Comparison of ENCODE assay signal across 8 cellular contexts in genomic region chr4:99405433-99406115, GRCh38. TPM values are rescaled to one million over a fixed set of nuclear protein-coding genes. Genes with fewer than 3 reads are reported as not detected.
DNase-seq lines count a peak whose midpoint lies in the region; FAIRE-seq and TF ChIP-seq lines count a peak whose summit lies in the region.

No MANE protein-coding gene starts in this region.

- H3K4me3 ChIP-seq in neuronal stem cell (ENCODE audit: low read length in 2 of 2): no peak overlapping the region

- peak; percentile 55 for FAIRE-seq in RCC 7860 (lab: Jason Lieb, UNC)

- H3K18ac ChIP-seq in neuronal stem cell (ENCODE audit: low read length): no peak overlapping the region

- no peaks in the 10 kb centered on the region for H3K9me3 ChIP-seq in neuronal stem cell (replicated peaks in 1 of 2; ENCODE audit: control insufficient read depth in 2 of 2, insufficient read depth in 1 of 2, low read depth in 1 of 2, low read length in 2 of 2)

- TF ChIP-seq RAD21 in Ishikawa (IDR thresholded peaks at IDR 0.05; ENCODE audit: low read depth): peak; percentile 94

- H4K8ac ChIP-seq in neuronal stem cell (ENCODE audit: low read depth, low read length): no peak overlapping the region

- no peaks in the 10 kb centered on the region for H3K36me3 ChIP-seq in neuronal stem cell (replicated peaks in 1 of 2; ENCODE audit: control insufficient read depth in 2 of 2, insufficient read depth in 2 of 2, low read length in 2 of 2)

- no peak overlapping the region for H3K27ac ChIP-seq in neuronal stem cell (replicated peaks; ENCODE audit: low read length)

- no peak overlapping the region for H3K4ac ChIP-seq in neuronal stem cell (ENCODE audit: low read length)

- no peak overlapping the region for H3K27ac Mint-ChIP-seq in activated T-helper 1 cell treated with anti-CD3 and anti-CD28 coated beads, Interleukin-12 subunit alpha, Interleukin-12 subunit beta, Interleukin-2, Interleukin-4 antibody, amounts not matched to agents 30 ng/mL and 10 ng/mL and 1 ng/mL, durations not matched to agents 14 hours and 24 hours and 36 hours
- H3K27ac Mint-ChIP-seq in type B pancreatic cell: peak overlapping the region; percentile 48

- no peak overlapping the region for H3K14ac ChIP-seq in neuronal stem cell (ENCODE audit: low read length)

- no peaks in the 10 kb centered on the region for H3K9me3 Mint-ChIP-seq in activated T-helper 1 cell treated with anti-CD3 and anti-CD28 coated beads, Interleukin-12 subunit alpha, Interleukin-12 subunit beta, Interleukin-2, Interleukin-4 antibody, amounts not matched to agents 30 ng/mL and 10 ng/mL and 1 ng/mL, durations not matched to agents 14 hours and 24 hours and 36 hours
- no peaks in the 10 kb centered on the region for H3K9me3 Mint-ChIP-seq in type B pancreatic cell

- TF ChIP-seq EP300 in Ishikawa (IDR thresholded peaks at IDR 0.05; ENCODE audit: borderline replicate concordance): no peak

- no peaks in the 10 kb centered on the region for H3K36me3 Mint-ChIP-seq in activated T-helper 1 cell treated with anti-CD3 and anti-CD28 coated beads, Interleukin-12 subunit alpha, Interleukin-12 subunit beta, Interleukin-2, Interleukin-4 antibody, amounts not matched to agents 30 ng/mL and 10 ng/mL and 1 ng/mL, durations not matched to agents 14 hours and 24 hours and 36 hours (ENCODE audit: low read depth)
- no peaks in the 10 kb centered on the region for H3K36me3 Mint-ChIP-seq in type B pancreatic cell

- H2AK5ac ChIP-seq in neuronal stem cell (ENCODE audit: low read depth, low read length): no peak overlapping the region

- DNase-seq in ELF-1 (ENCODE audit: low read depth, low spot score): peak; percentile 58
- peak; percentile 48 for DNase-seq in RCC 7860 (ENCODE audit: low spot score)
- peak; percentile 25 for DNase-seq in activated T-helper 1 cell treated with anti-CD3 and anti-CD28 coated beads, Interleukin-12 subunit alpha, Interleukin-12 subunit beta, Interleukin-2, Interleukin-4 antibody, amounts not matched to agents 30 ng/mL and 10 ng/mL and 1 ng/mL, durations not matched to agents 14 hours and 24 hours and 36 hours (ENCODE audit: low spot score)
- peak; percentile 96 for DNase-seq in fibroblast of peridontal ligament (ENCODE audit: extremely low read depth)
- DNase-seq in neuronal stem cell (ENCODE audit: low spot score): peak; percentile 70
- DNase-seq in type B pancreatic cell (ENCODE audit: extremely low spot score, unreplicated experiment): no peak
- no peak for DNase-seq in 8988T

- H3K4me1 Mint-ChIP-seq in activated T-helper 1 cell treated with anti-CD3 and anti-CD28 coated beads, Interleukin-12 subunit alpha, Interleukin-12 subunit beta, Interleukin-2, Interleukin-4 antibody, amounts not matched to agents 30 ng/mL and 10 ng/mL and 1 ng/mL, durations not matched to agents 14 hours and 24 hours and 36 hours (ENCODE audit: low read depth): peaks cover 19% of the 10 kb centered on the region
- peaks cover 13% of the 10 kb centered on the region for H3K4me1 Mint-ChIP-seq in type B pancreatic cell (ENCODE audit: unreplicated experiment)

- no peak overlapping the region for H3K4me2 ChIP-seq in neuronal stem cell (ENCODE audit: insufficient read depth, low read length, poor library complexity, severe bottlenecking)

- 100% methylated on average over 1 of the region's 6 CpGs; no CpG with 5 or more reads in 1 of the 2 donors for WGBS in neuronal stem cell (ENCODE audit: extremely low coverage in 2 of 2, insufficient read length in 2 of 2, insufficient replicate concordance in 1 of 2), 2 donors

- H3K79me1 ChIP-seq in neuronal stem cell (ENCODE audit: low read depth, low read length): no peaks in the 10 kb centered on the region

- peaks cover 11% of the 10 kb centered on the region for H3K27me3 Mint-ChIP-seq in activated T-helper 1 cell treated with anti-CD3 and anti-CD28 coated beads, Interleukin-12 subunit alpha, Interleukin-12 subunit beta, Interleukin-2, Interleukin-4 antibody, amounts not matched to agents 30 ng/mL and 10 ng/mL and 1 ng/mL, durations not matched to agents 14 hours and 24 hours and 36 hours (ENCODE audit: insufficient read depth)
- peaks cover 10% of the 10 kb centered on the region for H3K27me3 Mint-ChIP-seq in type B pancreatic cell

- H2BK5ac ChIP-seq in neuronal stem cell (ENCODE audit: low read length): no peak overlapping the region

- no peaks in the 10 kb centered on the region for H3K4me1 ChIP-seq in neuronal stem cell (ENCODE audit: control insufficient read depth in 2 of 2, insufficient read depth in 1 of 2, low read depth in 1 of 2, low read length in 2 of 2)

- no peak overlapping the region for H3K23ac ChIP-seq in neuronal stem cell (ENCODE audit: low read depth, low read length, poor library complexity)

- no peak overlapping the region for H2BK12ac ChIP-seq in neuronal stem cell (ENCODE audit: low read length)

- TF ChIP-seq CTCF in type B pancreatic cell (conservative IDR thresholded peaks at IDR 0.05): peak; percentile 94

- intact Hi-C loops in activated T-helper 1 cell treated with anti-CD3 and anti-CD28 coated beads, Interleukin-12 subunit alpha, Interleukin-12 subunit beta, Interleukin-2, Interleukin-4 antibody, amounts not matched to agents 30 ng/mL and 10 ng/mL and 1 ng/mL, durations not matched to agents 14 hours and 24 hours and 36 hours (cut with micrococcal nuclease): loop anchor here (1.0 to 10.0 kb wide), 6 partner anchors 58 to 1255 kb away; partner anchors contain the start of gene METAP1

- H2AFZ ChIP-seq in neuronal stem cell (ENCODE audit: low read length): peak overlapping the region; percentile 78

- no peak overlapping the region for H4K91ac ChIP-seq in neuronal stem cell (ENCODE audit: low read depth, low read length, poor library complexity)

- no peak overlapping the region for H2BK120ac ChIP-seq in neuronal stem cell (ENCODE audit: low read depth, low read length)

- no peak overlapping the region for H2BK15ac ChIP-seq in neuronal stem cell (ENCODE audit: low read length)

- H3K9ac ChIP-seq in neuronal stem cell (ENCODE audit: low read depth, low read length, poor library complexity): no peak overlapping the region

- H3K27me3 ChIP-seq in neuronal stem cell (ENCODE audit: control insufficient read depth in 3 of 3, insufficient read depth in 3 of 3, low read depth in 1 of 3, low read length in 3 of 3): peaks cover 0 to 7% (median 0%) of the 10 kb centered on the region in 3 experiments

- no peak overlapping the region for H3K4me3 Mint-ChIP-seq in activated T-helper 1 cell treated with anti-CD3 and anti-CD28 coated beads, Interleukin-12 subunit alpha, Interleukin-12 subunit beta, Interleukin-2, Interleukin-4 antibody, amounts not matched to agents 30 ng/mL and 10 ng/mL and 1 ng/mL, durations not matched to agents 14 hours and 24 hours and 36 hours
- no peak overlapping the region for H3K4me3 Mint-ChIP-seq in type B pancreatic cell

TF ChIP-seq in Ishikawa, 13 proteins besides CTCF, POLR2A, EP300 and RAD21:
- TF ChIP-seq MAX (IDR thresholded peaks at IDR 0.05) (no peak), CEBPB (IDR thresholded peaks at IDR 0.05) (no peak), YY1 (IDR thresholded peaks at IDR 0.05; ENCODE audit: low read depth) (no peak), REST (IDR thresholded peaks at IDR 0.05; ENCODE audit: low read depth) (no peak), FOXM1 (IDR thresholded peaks at IDR 0.05; ENCODE audit: borderline replicate concordance, low read depth) (no peak), TEAD4 (IDR thresholded peaks at IDR 0.05) (no peak), NFIC (IDR thresholded peaks at IDR 0.05) (no peak)

RNA-seq across cellular contexts. Expression of gene ADH7, which starts 29.6 kb away (rescaled TPM):
- not detected in 2 replicates for total RNA-seq in activated T-helper 1 cell treated with anti-CD3 and anti-CD28 coated beads, Interleukin-12 subunit alpha, Interleukin-12 subunit beta, Interleukin-2, Interleukin-4 antibody, amounts not matched to agents 30 ng/mL and 10 ng/mL and 1 ng/mL, durations not matched to agents 14 hours and 24 hours and 36 hours
- not detected for polyA plus RNA-seq in neuronal stem cell (2013, experiment 1 of 2)
- polyA plus RNA-seq in neuronal stem cell (2013, experiment 2 of 2): not detected
- 0.17 and 0.83 TPM in 2 replicates for total RNA-seq in type B pancreatic cell (ENCODE audit: low replicate concordance)

RNA-seq across cellular contexts. Expression of gene ADH1C, which starts 53.0 kb away (rescaled TPM):
- total RNA-seq in activated T-helper 1 cell treated with anti-CD3 and anti-CD28 coated beads, Interleukin-12 subunit alpha, Interleukin-12 subunit beta, Interleukin-2, Interleukin-4 antibody, amounts not matched to agents 30 ng/mL and 10 ng/mL and 1 ng/mL, durations not matched to agents 14 hours and 24 hours and 36 hours: not detected in 2 replicates
- not detected for polyA plus RNA-seq in neuronal stem cell (2013, experiment 1 of 2)
- polyA plus RNA-seq in neuronal stem cell (2013, experiment 2 of 2): not detected
- total RNA-seq in type B pancreatic cell (ENCODE audit: low replicate concordance): 9.9 and 21.8 TPM in 2 replicates

Comparison
In these comparisons a context has a peak if more than half of its experiments do, and no peak if none do; other contexts are left out.
1. DNase-seq: peak in ELF-1 (single experiment), RCC 7860 (single experiment), activated T-helper 1 cell treated with anti-CD3 and anti-CD28 coated beads, Interleukin-12 subunit alpha, Interleukin-12 subunit beta, Interleukin-2, Interleukin-4 antibody, amounts not matched to agents 30 ng/mL and 10 ng/mL and 1 ng/mL, durations not matched to agents 14 hours and 24 hours and 36 hours (single experiment), fibroblast of peridontal ligament (single experiment) and neuronal stem cell (single experiment); none in type B pancreatic cell (single experiment) and 8988T (single experiment).
2. RNA of gene ADH1C, which starts 53.0 kb away (total RNA-seq): 9.9 to 21.8 TPM in type B pancreatic cell; not detected in activated T-helper 1 cell treated with anti-CD3 and anti-CD28 coated beads, Interleukin-12 subunit alpha, Interleukin-12 subunit beta, Interleukin-2, Interleukin-4 antibody, amounts not matched to agents 30 ng/mL and 10 ng/mL and 1 ng/mL, durations not matched to agents 14 hours and 24 hours and 36 hours; every median in the first group is over 10 times any median in the second.